1 cellular context compared by ENCODE assay signal in genomic region chr5:132181011-132181629, GRCh38.
TF ChIP-seq lines count a peak whose summit lies in the region.

No MANE protein-coding gene starts in this region.

TF ChIP-seq in IMR-90, 13 proteins besides CTCF, POLR2A, EP300 and RAD21:
- TF ChIP-seq RCOR1 (IDR thresholded peaks at IDR 0.05; ENCODE audit: insufficient replicate concordance, low read length): no peak
- TF ChIP-seq BHLHE40 (IDR thresholded peaks at IDR 0.05; ENCODE audit: low read depth, low read length): no peak
- TF ChIP-seq RFX5 (IDR thresholded peaks at IDR 0.05; ENCODE audit: low read depth, low read length): no peak
- no peak for TF ChIP-seq MAFK (IDR thresholded peaks at IDR 0.05; ENCODE audit: low read depth, low read length)
- no peak for TF ChIP-seq NFE2L2 (IDR thresholded peaks at IDR 0.05; ENCODE audit: low read depth, low read length)
- TF ChIP-seq CEBPB (IDR thresholded peaks at IDR 0.05; ENCODE audit: low read depth, low read length): no peak
- no peak for TF ChIP-seq FOS (IDR thresholded peaks at IDR 0.05; ENCODE audit: low read depth, low read length)
- TF ChIP-seq MXI1 (IDR thresholded peaks at IDR 0.05; ENCODE audit: borderline replicate concordance, low read depth, low read length): no peak
TF ChIP-seq in IMR-90: peak in this region for 0.
